8 cellular contexts compared by ENCODE assay signal in genomic region chr10:101031796-101032636, GRCh38.
DNase-seq lines count a peak whose midpoint lies in the region; ATAC-seq lines count a peak whose summit lies in the region.

No MANE protein-coding gene starts in this region.

- ATAC-seq in GM21723 (IDR thresholded peaks at IDR 0.05; ENCODE audit: unreplicated experiment): peak; percentile 43

- DNase-seq in AG08396 (ENCODE audit: low spot score): peak; percentile 77
- peak; percentile 19 for DNase-seq in NCI-H526 treated with DMSO at 0.1 percent for 48 hours (lab: John Stamatoyannopoulos, UW)
- peak; percentile 43 to 58 (median 48) for DNase-seq in activated CD8-positive, alpha-beta memory T cell treated with anti-CD3 and anti-CD28 coated beads for 48 hours (ENCODE audit: low read depth in 2 of 3, low spot score in 2 of 3)
- peak; percentile 78 for DNase-seq in effector CD8-positive, alpha-beta T cell (lab: John Stamatoyannopoulos, UW)
- DNase-seq in medulla oblongata (ENCODE audit: extremely low spot score): peak; percentile 92
- DNase-seq in stimulated activated CD4-positive, alpha-beta T cell treated with anti-CD3 and anti-CD28 coated beads, TNF-alpha, amount 100 ng/mL, for 1 hour (ENCODE audit: low read depth in 3 of 3, low spot score in 1 of 3): peak; percentile 37 to 53 (median 53)
- DNase-seq in GOT3 (lab: John Stamatoyannopoulos, UW): no peak
